9 cellular contexts compared by ENCODE assay signal in the genomic region with DNA sequence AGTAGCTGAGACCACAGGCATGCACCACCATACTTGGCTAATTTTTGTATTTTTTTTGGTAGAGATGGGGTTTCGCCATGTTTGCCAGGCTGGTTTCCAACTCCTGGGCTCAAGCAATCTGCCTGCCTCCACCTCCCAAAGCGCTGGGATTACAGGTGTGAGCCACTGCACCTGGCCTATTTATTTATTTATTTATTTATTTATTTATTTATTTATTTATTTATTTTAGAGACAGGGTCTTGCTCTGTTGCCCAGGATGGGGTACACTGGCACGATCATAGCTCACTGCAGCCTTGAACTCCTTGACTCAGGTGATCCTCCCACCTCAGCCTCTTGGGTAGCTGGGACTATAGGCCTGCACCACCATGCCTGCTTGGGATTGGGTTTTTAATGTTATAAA. TPM values are rescaled to one million over a fixed set of nuclear protein-coding genes. Genes with fewer than 3 reads are reported as not detected.
"Had no signal": no experiment of that assay in that cellular context is flagged by ENCODE, and none has a peak within 500 bp of the region (broad histone marks: within the 10 kb centered on the region; RNA-seq: fewer than 3 reads in every experiment).

No MANE protein-coding gene starts in this region.

RNA-seq across cellular contexts. Expression of a gene that starts 33.1 kb away (rescaled TPM):
- total RNA-seq: HepG2, HT1080, IMR-90, M059J, PC-9, Peyer's patch, Right ventricle myocardium inferior, RPMI7951, SJCRH30 had no signal
- polyA plus RNA-seq: HepG2, IMR-90 had no signal
